ENCODE assay signal across 20 cellular contexts in genomic region chr20:10639051-10639761, GRCh38. TPM values are rescaled to one million over a fixed set of nuclear protein-coding genes. Genes with fewer than 3 reads are reported as not detected.
DNase-seq lines count a peak whose midpoint lies in the region; ATAC-seq, FAIRE-seq and TF ChIP-seq lines count a peak whose summit lies in the region.
"Had no signal": no experiment of that assay in that cellular context is flagged by ENCODE, and none has a peak within 500 bp of the region (broad histone marks: within the 10 kb centered on the region; RNA-seq: fewer than 3 reads in every experiment).

No MANE protein-coding gene starts in this region.

- no peak overlapping the region for H3K14ac ChIP-seq in IMR-90 (replicated peaks; ENCODE audit: low read depth, low read length)

- H2AFZ ChIP-seq in IMR-90 (replicated peaks; ENCODE audit: low read length, poor library complexity) = no peak overlapping the region

- H3K4me1 ChIP-seq in IMR-90 (ENCODE audit: control insufficient read depth, insufficient read depth, low read length) (peaks cover 21% of the 10 kb centered on the region), kidney (ENCODE audit: control insufficient read depth in 1 of 2, insufficient read depth in 1 of 2, low read depth in 1 of 2, low read length in 2 of 2) (peaks cover 0 to 6% of the 10 kb centered on the region in 2 donors), SJCRH30 (peaks cover 24% of the 10 kb centered on the region)

- H3K23ac ChIP-seq in IMR-90 (ENCODE audit: low read depth, low read length) = no peak overlapping the region

- no peak for TF ChIP-seq CTCF in IMR-90 (conservative IDR thresholded peaks at IDR 0.05; ENCODE audit: low read depth, low read length)
- TF ChIP-seq CTCF in kidney (IDR thresholded peaks at IDR 0.05; ENCODE audit: borderline replicate concordance, extremely low read depth, insufficient read depth) = no peak

- H2BK5ac ChIP-seq in IMR-90 (ENCODE audit: low read depth, low read length, poor library complexity, severe bottlenecking) = no peak overlapping the region

- TF ChIP-seq POLR2A in IMR-90 (IDR thresholded peaks at IDR 0.05; ENCODE audit: low read depth, low read length) = no peak

- 85% methylated on average over 12 of the region's 24 CpGs; no CpG with 5 or more reads in 1 of the 2 experiments for WGBS in IMR-90 (ENCODE audit: extremely low coverage in 2 of 2, insufficient read length in 1 of 2), 2 experiments

- H2BK20ac ChIP-seq in IMR-90 (ENCODE audit: low read depth, low read length) = peak overlapping the region; percentile 28; the same call in 1 of the 2 replicates

- H3K36me3 ChIP-seq in IMR-90 (ENCODE audit: control insufficient read depth, insufficient read depth, low read length) (peaks cover 54% of the 10 kb centered on the region), kidney (ENCODE audit: control insufficient read depth in 1 of 2, insufficient read depth in 2 of 2, low read length in 2 of 2) (peaks cover 35 to 48% of the 10 kb centered on the region in 2 donors), SJCRH30 (peaks cover 27% of the 10 kb centered on the region; the same call in 1 of the 2 replicates)

- no peak overlapping the region for H3K4ac ChIP-seq in IMR-90 (ENCODE audit: low read depth, low read length)

- CTCF ChIA-PET in IMR-90 (lab: Yijun Ruan, JAX) = no interaction called here

- TSS peak; percentile 82 for BruUV-seq in IMR-90 (replicated peaks; lab: Mats Ljungman, UMichigan)

- H4K20me1 ChIP-seq in IMR-90 (ENCODE audit: insufficient read depth, low read length) = no peaks in the 10 kb centered on the region

- no peaks in the 10 kb centered on the region for H3K9me3 ChIP-seq in IMR-90 (ENCODE audit: control insufficient read depth, insufficient read depth, low read length)
- no peaks in the 10 kb centered on the region for H3K9me3 ChIP-seq in kidney (ENCODE audit: control insufficient read depth in 1 of 2, low read length in 2 of 2)
- H3K9me3 ChIP-seq in SJCRH30 (replicated peaks) = no peaks in the 10 kb centered on the region
- H3K9me3 ChIP-seq: pancreas had no signal

- no peak overlapping the region for H3K18ac ChIP-seq in IMR-90 (ENCODE audit: low read depth, low read length)

- H3K9me1 ChIP-seq in IMR-90 (ENCODE audit: insufficient read depth, low read length) = peaks cover 27% of the 10 kb centered on the region

- intact Hi-C loops in IMR-90 (cut with micrococcal nuclease) (loop anchor here (5.0 kb wide), 1 partner anchor 42 kb away; no protein-coding TSS in a partner anchor), kidney (cut with DNase I) (no loop called here)

- ATAC-seq in IMR-90 (ENCODE audit: low read depth) (no peak), GM18498 (IDR thresholded peaks at IDR 0.05; ENCODE audit: unreplicated experiment) (no peak)

- no peak overlapping the region for H4K5ac ChIP-seq in IMR-90 (ENCODE audit: low read depth, low read length)

- H3K27me3 ChIP-seq in IMR-90 (ENCODE audit: control insufficient read depth, insufficient read depth, low read length) (no peaks in the 10 kb centered on the region), SJCRH30 (no peaks in the 10 kb centered on the region)
- H3K27me3 ChIP-seq: pancreas had no signal

- H3K79me1 ChIP-seq in IMR-90 (ENCODE audit: low read depth in 1 of 2, low read length in 2 of 2) = peaks cover 0 to 25% of the 10 kb centered on the region in 2 experiments; a peak in 2 of 4 replicates

- POLR2A ChIA-PET in IMR-90 (lab: Charles Lee; ENCODE audit: unreplicated experiment) = interaction anchor here (0.6 kb wide), 1 partner anchor 1155 kb away, joined by 3 read pairs; no protein-coding TSS in a partner anchor

- H4K91ac ChIP-seq in IMR-90 (ENCODE audit: insufficient read depth, low read depth, low read length) = no peak overlapping the region

- no peak overlapping the region for H4K8ac ChIP-seq in IMR-90 (ENCODE audit: low read depth in 2 of 2, low read length in 2 of 2)

- in situ Hi-C loops in IMR-90 (cut with MboI; ENCODE audit: low sequenced_read_pairs) = no loop called here

- no peak for TF ChIP-seq RAD21 in IMR-90 (IDR thresholded peaks at IDR 0.05; ENCODE audit: low read length)

- H3K9ac ChIP-seq in IMR-90 (ENCODE audit: low read depth, low read length) (no peak overlapping the region), kidney (ENCODE audit: low read length in 2 of 2) (no peak overlapping the region)

- no peak overlapping the region for H2AK9ac ChIP-seq in IMR-90 (replicated peaks; ENCODE audit: low read depth, low read length, poor library complexity)

- H3K4me2 ChIP-seq in IMR-90 (ENCODE audit: low read depth, low read length) = no peak overlapping the region

- no peak overlapping the region for H3K56ac ChIP-seq in IMR-90 (ENCODE audit: extremely low read depth, insufficient read depth, low read length)

- H2BK15ac ChIP-seq in IMR-90 (ENCODE audit: low read depth, low read length) = no peak overlapping the region; the same call in 2 of the 3 replicates

- dilution Hi-C loops in IMR-90 (cut with HindIII; ENCODE audit: low sequenced_read_pairs, unreplicated experiment) = no loop called here

- H3K27ac ChIP-seq in IMR-90 (ENCODE audit: insufficient read depth, low read length) (no peak overlapping the region), caudate nucleus (ENCODE audit: low read depth, low read length) (peak overlapping the region; percentile 56), kidney (ENCODE audit: low read depth in 2 of 2, low read length in 2 of 2) (no peak overlapping the region), substantia nigra (ENCODE audit: low read depth, low read length, poor library complexity, severe bottlenecking) (peak overlapping the region; percentile 43), SJCRH30 (no peak overlapping the region)

- FAIRE-seq in kidney (lab: Jason Lieb, UNC) (no peak), GM19239 (lab: Jason Lieb, UNC) (no peak)
- FAIRE-seq: D721Med, frontal cortex, pancreas had no signal

- no peak overlapping the region for H3K4me3 ChIP-seq in IMR-90 (ENCODE audit: insufficient read depth, low read depth, low read length)
- no peak overlapping the region for H3K4me3 ChIP-seq in kidney (ENCODE audit: low read length in 2 of 2)
- no peak overlapping the region for H3K4me3 ChIP-seq in SJCRH30
- H3K4me3 ChIP-seq: pancreas had no signal

- DNase-seq in IMR-90 (peak; percentile 43), caudate nucleus (lab: John Stamatoyannopoulos, UW) (peak in 6 of 61 donors; percentile 10 to 35 (median 26)), kidney (peak; percentile 55), substantia nigra (lab: John Stamatoyannopoulos, UW) (peak in 12 of 49 donors; percentile 15 to 71 (median 26)), SJCRH30 (no peak), GM19239 (ENCODE audit: insufficient read length, low spot score) (no peak)
- DNase-seq in stimulated activated CD4-positive, alpha-beta T cell treated with anti-CD3 and anti-CD28 coated beads, Interleukin-15, amount 100 ng/mL, for 24 hours = no peak
- DNase-seq: activated CD4-positive, CD25-positive, alpha-beta regulatory T cell treated with anti-CD3 and anti-CD28 coated beads, Interleukin-2, amount 50 U/mL, for 72 hours; activated CD8-positive, alpha-beta memory T cell treated with anti-CD3 and anti-CD28 coated beads, Interleukin-2, amount 50 U/mL, for 4 hours; effector memory CD4-positive, alpha-beta T cell; GF-D8; KG1; NCI-H1092 treated with DMSO at 0.1 percent for 48 hours; NCI-H2171; NCI-H774; pancreas; T-helper 2 cell had no signal

- no peak overlapping the region for H2BK120ac ChIP-seq in IMR-90 (ENCODE audit: low read depth, low read length)

- peak overlapping the region; percentile 3; the same call in 1 of the 2 replicates for H2AK5ac ChIP-seq in IMR-90 (ENCODE audit: low read depth, low read length)

TF ChIP-seq in IMR-90, 13 proteins besides CTCF, POLR2A, EP300 and RAD21:
- TF ChIP-seq BHLHE40 (IDR thresholded peaks at IDR 0.05; ENCODE audit: low read depth, low read length) (no peak), NFE2L2 (IDR thresholded peaks at IDR 0.05; ENCODE audit: low read depth, low read length) (no peak), MAZ (IDR thresholded peaks at IDR 0.05; ENCODE audit: borderline replicate concordance, low read depth, low read length) (no peak), FOS (IDR thresholded peaks at IDR 0.05; ENCODE audit: low read depth, low read length) (no peak)

RNA-seq across cellular contexts. Expression of gene JAG1, which starts 34.6 kb away (rescaled TPM):
- total RNA-seq in IMR-90 (2012; rRNA removed) (19.4 and 22.6 TPM in 2 replicates), kidney (132 TPM)
- polyA plus RNA-seq in IMR-90 (2012; rRNA removed) (9.4 and 10.2 TPM in 2 replicates), kidney (ENCODE audit: insufficient read depth, low read depth, low replicate concordance) (18.0 TPM)
- polyA plus RNA-seq in IMR-90 (2012; cell fraction: cytosol; rRNA removed) = 6.4 and 9.4 TPM in 2 replicates
- 32.3 and 70.8 TPM in 2 replicates for polyA plus RNA-seq in IMR-90 (2012; cell fraction: nucleus; rRNA removed; ENCODE audit: low replicate concordance)
- total RNA-seq in SJCRH30 (2014; rRNA removed; shearing (Covaris generic)) = 8.8 TPM in 2 replicates

Comparison
In these comparisons a context has a peak if more than half of its experiments do, and no peak if none do; other contexts are left out.
1. DNase-seq: peak in IMR-90 (single experiment) and kidney (single experiment); none in stimulated activated CD4-positive, alpha-beta T cell treated with anti-CD3 and anti-CD28 coated beads, Interleukin-15, amount 100 ng/mL, for 24 hours (single experiment), SJCRH30 (0 of 2) and GM19239 (single experiment).
2. H3K27ac ChIP-seq: peak in caudate nucleus (single experiment) and substantia nigra (single experiment); none in IMR-90 (single experiment), kidney (0 of 2) and SJCRH30 (single experiment).